Comparison of ENCODE assay signal across 9 cellular contexts in genomic region chr9:119963798-119964372, GRCh38.
A peak's percentile ranks its signal among the peaks of the same experiment; 100 is the strongest.
DNase-seq lines count a peak whose midpoint lies in the region; ATAC-seq and TF ChIP-seq lines count a peak whose summit lies in the region.
"Had no signal": no experiment of that assay in that cellular context is flagged by ENCODE, and none has a peak within 500 bp of the region (broad histone marks: within the 10 kb centered on the region; RNA-seq: fewer than 3 reads in every experiment).

No MANE protein-coding gene starts in this region.

- intact Hi-C loops in heart right ventricle (cut with DNase I) (loop anchor here in 3 of 10 donors (10.0 kb wide), 2 partner anchors 409 to 511 kb away; no protein-coding TSS in a partner anchor), cardiac septum (cut with DNase I) (no loop called here)

- no peak overlapping the region for H3K4me3 ChIP-seq in heart right ventricle
- H3K4me3 ChIP-seq: ovary had no signal

- peak in 6 of 8 donors; percentile 28 to 70 (median 47) for ATAC-seq in heart right ventricle
- ATAC-seq in HG02759 (IDR thresholded peaks at IDR 0.05; ENCODE audit: unreplicated experiment): no peak
- ATAC-seq in HG03095 (IDR thresholded peaks at IDR 0.05; ENCODE audit: unreplicated experiment): no peak

- H3K4me1 ChIP-seq in heart right ventricle: peaks cover 0 to 15% (median 7%) of the 10 kb centered on the region in 9 donors

- H3K27ac ChIP-seq in heart right ventricle: peak overlapping the region in 2 of 10 donors; percentile 10 to 26
- H3K27ac ChIP-seq: ovary had no signal

- peaks cover 0 to 12% (median 0%) of the 10 kb centered on the region in 7 donors for H3K27me3 ChIP-seq in heart right ventricle
- H3K27me3 ChIP-seq: ovary had no signal

- DNase-seq in heart right ventricle: no peak
- DNase-seq in cardiac septum (ENCODE audit: low spot score): no peak
- DNase-seq in amniotic stem cell (lab: John Stamatoyannopoulos, UW): peak; percentile 76
- DNase-seq in iPS-NIHi11 (ENCODE audit: low spot score): peak; percentile 80
- DNase-seq in mesenteric fat pad (ENCODE audit: low spot score): no peak
- no peak for DNase-seq in activated effector memory CD4-positive, alpha-beta T cell treated with Interleukin-2 at 50 U/mL for 16 hours

- no peaks in the 10 kb centered on the region for H3K36me3 ChIP-seq in heart right ventricle
- H3K36me3 ChIP-seq: ovary had no signal

- H3K9me3 ChIP-seq in heart right ventricle: peaks cover 0 to 2% (median 0%) of the 10 kb centered on the region in 11 donors
- H3K9me3 ChIP-seq: ovary had no signal

- 8 to 13% methylated on average over 5 of the region's 5 CpGs for WGBS in heart right ventricle, 2 donors

- no peak for TF ChIP-seq CTCF in heart right ventricle (IDR thresholded peaks at IDR 0.05)

Comparison
In these comparisons a context has a peak if more than half of its experiments do, and no peak if none do; other contexts are left out.
1. ATAC-seq: peak in heart right ventricle (6 of 8); none in HG02759 (single experiment) and HG03095 (single experiment).
2. DNase-seq: peak in amniotic stem cell (single experiment) and iPS-NIHi11 (single experiment); none in heart right ventricle (0 of 2), cardiac septum (single experiment), mesenteric fat pad (single experiment) and activated effector memory CD4-positive, alpha-beta T cell treated with Interleukin-2 at 50 U/mL for 16 hours (single experiment).